In genomic region chr3:126261037-126261436, GRCh38 we compare ENCODE assay signal across 10 cellular contexts.
A peak's percentile ranks its signal among the peaks of the same experiment; 100 is the strongest.
DNase-seq lines count a peak whose midpoint lies in the region; ATAC-seq and TF ChIP-seq lines count a peak whose summit lies in the region.
"Had no signal": no experiment of that assay in that cellular context is flagged by ENCODE, and none has a peak within 500 bp of the region (broad histone marks: within the 10 kb centered on the region; RNA-seq: fewer than 3 reads in every experiment).

No MANE protein-coding gene starts in this region.

- CTCF ChIA-PET in MCF 10A (lab: Yijun Ruan, JAX) = interaction anchor here (0.5 to 0.9 kb wide), 5 partner anchors 89 to 418 kb away, joined by 3 to 5 read pairs (median 4); no protein-coding TSS in a partner anchor

- no peak overlapping the region for H3K4me3 ChIP-seq in AG09309 (ENCODE audit: control insufficient read depth, low read depth, low read length)
- H3K4me3 ChIP-seq in lower leg skin (ENCODE audit: low read depth, poor library complexity, severe bottlenecking) = no peak overlapping the region
- H3K4me3 ChIP-seq: breast epithelium had no signal

- peak overlapping the region; percentile 52 for H3K27ac Mint-ChIP-seq in MCF 10A (ENCODE audit: low read depth, unreplicated experiment)

- peak; percentile 59 for DNase-seq in AG09309 (ENCODE audit: low read depth)
- peak; percentile 48 for DNase-seq in KG1 (lab: John Stamatoyannopoulos, UW)
- peak; percentile 82 for DNase-seq in MCF 10A (ENCODE audit: unreplicated experiment)
- peak; percentile 53 to 94 for DNase-seq in lower leg skin (ENCODE audit: low spot score in 2 of 2)
- DNase-seq in stimulated activated CD4-positive, alpha-beta T cell treated with anti-CD3 and anti-CD28 coated beads, Interleukin-4, amount 100 ng/mL, for 4 hours = no peak
- no peak for DNase-seq in cerebellar nuclear complex (lab: John Stamatoyannopoulos, UW)
- DNase-seq: NCI-H1048 had no signal

- no peaks in the 10 kb centered on the region for H3K27me3 Mint-ChIP-seq in MCF 10A (ENCODE audit: insufficient read depth, unreplicated experiment)

- H3K36me3 Mint-ChIP-seq in MCF 10A (ENCODE audit: insufficient read depth, unreplicated experiment) = peaks cover 6% of the 10 kb centered on the region

- H3K9me3 Mint-ChIP-seq in MCF 10A (ENCODE audit: unreplicated experiment) = no peaks in the 10 kb centered on the region

- POLR2A ChIA-PET in MCF 10A (lab: Yijun Ruan, JAX) = interaction anchor here (1.0 to 1.2 kb wide), 2 partner anchors 9 to 23 kb away, joined by 4 to 6 read pairs; no protein-coding TSS in a partner anchor

- TF ChIP-seq POLR2A in lower leg skin (IDR thresholded peaks at IDR 0.05) = no peak

- WGBS in lower leg skin, 2 donors = 51 to 52% methylated on average over 6 of the region's 6 CpGs

- H3K4me1 Mint-ChIP-seq in MCF 10A (ENCODE audit: insufficient read depth, unreplicated experiment) = peaks cover 33% of the 10 kb centered on the region

- no TSS peak for BruUV-seq in MCF 10A (replicated peaks; lab: Mats Ljungman, UMichigan)

- ATAC-seq in GM19397 (IDR thresholded peaks at IDR 0.05; ENCODE audit: unreplicated experiment) = no peak
- ATAC-seq in HG03571 (IDR thresholded peaks at IDR 0.05; ENCODE audit: unreplicated experiment) = no peak

- intact Hi-C loops in MCF 10A (cut with micrococcal nuclease) (no loop called here), lower leg skin (cut with DNase I; ENCODE audit: low total_unique reads) (no loop called here)

- no peak for TF ChIP-seq CTCF in AG09309 (IDR thresholded peaks at IDR 0.05; ENCODE audit: control insufficient read depth, insufficient read depth, low read depth, low read length, missing control alignments)
- TF ChIP-seq CTCF in MCF 10A (IDR thresholded peaks at IDR 0.05; ENCODE audit: unreplicated experiment) = no peak
- no peak for TF ChIP-seq CTCF in lower leg skin (IDR thresholded peaks at IDR 0.05)

- H3K4me3 Mint-ChIP-seq in MCF 10A (ENCODE audit: unreplicated experiment) = peak overlapping the region; percentile 20

Comparison
In these comparisons a context has a peak if more than half of its experiments do, and no peak if none do; other contexts are left out.
1. DNase-seq: peak in AG09309 (single experiment), KG1 (single experiment), MCF 10A (single experiment) and lower leg skin (2 of 2); none in stimulated activated CD4-positive, alpha-beta T cell treated with anti-CD3 and anti-CD28 coated beads, Interleukin-4, amount 100 ng/mL, for 4 hours (0 of 2) and cerebellar nuclear complex (0 of 2).